ENCODE assay signal across 24 cellular contexts in the genomic region with DNA sequence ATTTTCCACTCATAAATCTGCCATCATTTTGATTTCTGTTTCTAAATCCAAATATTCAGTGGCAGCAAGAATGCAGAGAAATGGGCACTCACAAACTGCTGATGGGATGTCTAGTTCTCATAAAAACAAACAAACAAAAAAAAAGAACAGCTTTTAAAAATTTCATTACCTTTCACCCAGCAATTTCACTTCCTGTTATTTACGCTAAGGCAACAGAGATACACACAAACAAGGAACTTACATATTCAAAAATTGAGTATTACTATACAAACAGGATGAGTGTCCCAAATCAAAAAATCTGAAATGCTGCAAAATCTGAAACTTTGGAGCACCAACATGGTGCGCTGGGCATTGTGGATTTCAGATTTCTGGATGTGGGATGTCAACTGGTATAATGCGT. TPM values are rescaled to one million over a fixed set of nuclear protein-coding genes. Genes with fewer than 3 reads are reported as not detected.
DNase-seq lines count a peak whose midpoint lies in the region; ATAC-seq, FAIRE-seq and TF ChIP-seq lines count a peak whose summit lies in the region.
"Had no signal": no experiment of that assay in that cellular context is flagged by ENCODE, and none has a peak within 500 bp of the region (broad histone marks: within the 10 kb centered on the region; RNA-seq: fewer than 3 reads in every experiment).

No MANE protein-coding gene starts in this region.

- no peak overlapping the region for H3K56ac ChIP-seq in IMR-90 (ENCODE audit: extremely low read depth, insufficient read depth, low read length)

- H3K4me3 Mint-ChIP-seq in Calu3 (ENCODE audit: low read depth, unreplicated experiment), result no peak overlapping the region
- H3K4me3 Mint-ChIP-seq in astrocyte (ENCODE audit: unreplicated experiment), result peak overlapping the region; percentile 28
- no peak overlapping the region for H3K4me3 Mint-ChIP-seq in osteocyte (ENCODE audit: unreplicated experiment)
- no peak overlapping the region for H3K4me3 Mint-ChIP-seq in T-cell
- H3K4me3 Mint-ChIP-seq: activated T-cell treated with anti-CD3 and anti-CD28 coated beads, Interleukin-2, amount 50 U/mL, for 4 hours; stimulated activated naive B cell treated with anti-CD40 and anti-IgM and Interleukin-4, amounts not matched to agents 10 μg/mL and 1 μg/mL and 100 μg/mL, for 72 hours had no signal

- BruUV-seq in Calu3 (replicated peaks; lab: Mats Ljungman, UMichigan) (no TSS peak), IMR-90 (replicated peaks; lab: Mats Ljungman, UMichigan) (no TSS peak)

- H3K27ac Mint-ChIP-seq in Calu3 (ENCODE audit: unreplicated experiment) (peak overlapping the region; percentile 96), astrocyte (ENCODE audit: unreplicated experiment) (peak overlapping the region; percentile 96), osteocyte (ENCODE audit: unreplicated experiment) (peak overlapping the region; percentile 83), T-cell (no peak overlapping the region)
- H3K27ac Mint-ChIP-seq: stimulated activated naive B cell treated with anti-CD40 and anti-IgM and Interleukin-4, amounts not matched to agents 10 μg/mL and 1 μg/mL and 100 μg/mL, for 72 hours had no signal

- H4K20me1 ChIP-seq in IMR-90 (ENCODE audit: insufficient read depth, low read length) (peaks cover 78% of the 10 kb centered on the region), astrocyte (ENCODE audit: insufficient read depth, low read length) (peaks cover 82% of the 10 kb centered on the region)

- no peaks in the 10 kb centered on the region for H3K27me3 Mint-ChIP-seq in Calu3 (ENCODE audit: unreplicated experiment)
- H3K27me3 Mint-ChIP-seq in astrocyte (ENCODE audit: low read depth, unreplicated experiment), result no peaks in the 10 kb centered on the region
- no peaks in the 10 kb centered on the region for H3K27me3 Mint-ChIP-seq in osteocyte (ENCODE audit: unreplicated experiment)
- H3K27me3 Mint-ChIP-seq in T-cell, result peaks cover 0 to 3% of the 10 kb centered on the region in 2 donors
- H3K27me3 Mint-ChIP-seq: stimulated activated naive B cell treated with anti-CD40 and anti-IgM and Interleukin-4, amounts not matched to agents 10 μg/mL and 1 μg/mL and 100 μg/mL, for 72 hours had no signal

- H3K18ac ChIP-seq in IMR-90 (ENCODE audit: low read depth, low read length), result no peak overlapping the region

- no CpG with 5 or more reads among the region's 3 CpGs for WGBS in IMR-90 (ENCODE audit: extremely low coverage in 2 of 2, insufficient read length in 1 of 2), 2 experiments

- H3K36me3 Mint-ChIP-seq in Calu3 (ENCODE audit: insufficient read depth, unreplicated experiment) (peaks cover 39% of the 10 kb centered on the region), astrocyte (ENCODE audit: low read depth, unreplicated experiment) (peaks cover 5% of the 10 kb centered on the region), osteocyte (ENCODE audit: unreplicated experiment) (peaks cover 9% of the 10 kb centered on the region), T-cell (no peaks in the 10 kb centered on the region)
- H3K36me3 Mint-ChIP-seq: stimulated activated naive B cell treated with anti-CD40 and anti-IgM and Interleukin-4, amounts not matched to agents 10 μg/mL and 1 μg/mL and 100 μg/mL, for 72 hours had no signal

- peak overlapping the region; percentile 24 for H2BK5ac ChIP-seq in IMR-90 (ENCODE audit: low read depth, low read length, poor library complexity, severe bottlenecking)

- DNase-seq in Calu3 (no peak), IMR-90 (no peak), astrocyte (ENCODE audit: low read depth) (no peak), osteocyte (ENCODE audit: extremely low spot score, unreplicated experiment) (no peak), NCI-H2171 (lab: John Stamatoyannopoulos, UW) (no peak), T-cell (no peak)
- no peak for DNase-seq in activated CD4-positive, alpha-beta T cell treated with anti-CD3 and anti-CD28 coated beads for 48 hours
- DNase-seq: activated CD4-positive, alpha-beta T cell treated with anti-CD3 and anti-CD28 coated beads for 4 hours; activated T-cell treated with anti-CD3 and anti-CD28 coated beads, Interleukin-2, amount 50 U/mL, for 4 hours; body of pancreas; cerebellar nuclear complex; EL; GOT3; NCI-H1105; NCI-H2029 treated with DMSO at 0.1 percent for 48 hours; NCI-H446 treated with DMSO at 0.1 percent for 48 hours; stimulated activated CD4-positive, alpha-beta T cell treated with anti-CD3 and anti-CD28 coated beads, Interleukin-4, amount 100 ng/mL, for 24 hours; stimulated activated naive B cell treated with anti-CD40 and anti-IgM and Interleukin-4, amounts not matched to agents 10 μg/mL and 1 μg/mL and 100 μg/mL, for 72 hours; uterus had no signal

- peaks cover 76% of the 10 kb centered on the region for H3K4me1 Mint-ChIP-seq in Calu3 (ENCODE audit: low read depth, unreplicated experiment)
- H3K4me1 Mint-ChIP-seq in astrocyte (ENCODE audit: low read depth, unreplicated experiment), result peaks cover 72% of the 10 kb centered on the region
- peaks cover 75% of the 10 kb centered on the region for H3K4me1 Mint-ChIP-seq in osteocyte (ENCODE audit: unreplicated experiment)
- no peaks in the 10 kb centered on the region for H3K4me1 Mint-ChIP-seq in T-cell
- H3K4me1 Mint-ChIP-seq: stimulated activated naive B cell treated with anti-CD40 and anti-IgM and Interleukin-4, amounts not matched to agents 10 μg/mL and 1 μg/mL and 100 μg/mL, for 72 hours had no signal

- peaks cover 33% of the 10 kb centered on the region for H3K36me3 ChIP-seq in IMR-90 (ENCODE audit: control insufficient read depth, insufficient read depth, low read length)
- peaks cover 3% of the 10 kb centered on the region for H3K36me3 ChIP-seq in astrocyte (ENCODE audit: insufficient read depth, low read length)
- H3K36me3 ChIP-seq: neutrophil, uterus had no signal

- H3K27me3 ChIP-seq in IMR-90 (ENCODE audit: control insufficient read depth, insufficient read depth, low read length), result no peaks in the 10 kb centered on the region
- H3K27me3 ChIP-seq in astrocyte (ENCODE audit: insufficient read depth, low read length), result no peaks in the 10 kb centered on the region
- H3K27me3 ChIP-seq: body of pancreas, neutrophil, uterus had no signal

- H2AK9ac ChIP-seq in IMR-90 (replicated peaks; ENCODE audit: low read depth, low read length, poor library complexity), result no peak overlapping the region

- H3K79me1 ChIP-seq in IMR-90 (ENCODE audit: low read depth in 1 of 2, low read length in 2 of 2), result peaks cover 0 to 55% of the 10 kb centered on the region in 2 experiments; a peak in 3 of 4 replicates

- no peak for TF ChIP-seq POLR2A in IMR-90 (IDR thresholded peaks at IDR 0.05; ENCODE audit: low read depth, low read length)

- H4K8ac ChIP-seq in IMR-90 (ENCODE audit: low read depth in 2 of 2, low read length in 2 of 2), result no peak overlapping the region

- dilution Hi-C loops in IMR-90 (cut with HindIII; ENCODE audit: low sequenced_read_pairs, unreplicated experiment), result no loop called here

- H3K9ac ChIP-seq in IMR-90 (ENCODE audit: low read depth, low read length) (no peak overlapping the region), astrocyte (ENCODE audit: low read length) (no peak overlapping the region)

- H3K27ac ChIP-seq in IMR-90 (ENCODE audit: insufficient read depth, low read length) (no peak overlapping the region), astrocyte (ENCODE audit: low read depth, low read length) (no peak overlapping the region)
- H3K27ac ChIP-seq: C4-2B, neutrophil, uterus had no signal

- no peak overlapping the region for H4K5ac ChIP-seq in IMR-90 (ENCODE audit: low read depth, low read length)

- H3K9me1 ChIP-seq in IMR-90 (ENCODE audit: insufficient read depth, low read length), result peaks cover 17% of the 10 kb centered on the region

- H3K4me3 ChIP-seq in IMR-90 (ENCODE audit: insufficient read depth, low read depth, low read length) (no peak overlapping the region), astrocyte (ENCODE audit: insufficient read depth, low read depth, low read length) (no peak overlapping the region)
- H3K4me3 ChIP-seq: body of pancreas, uterus had no signal

- TF ChIP-seq CTCF in Calu3 (IDR thresholded peaks at IDR 0.05; ENCODE audit: unreplicated experiment) (no peak), IMR-90 (conservative IDR thresholded peaks at IDR 0.05; ENCODE audit: low read depth, low read length) (no peak), astrocyte (IDR thresholded peaks at IDR 0.05; ENCODE audit: insufficient read depth, low read depth, low read length) (no peak), osteocyte (IDR thresholded peaks at IDR 0.05) (no peak)

- no peak overlapping the region for H4K91ac ChIP-seq in IMR-90 (ENCODE audit: insufficient read depth, low read depth, low read length)

- in situ Hi-C loops in IMR-90 (cut with MboI; ENCODE audit: low sequenced_read_pairs), result no loop called here

- CTCF ChIA-PET in Calu3 (lab: Charles Lee) (no interaction called here), IMR-90 (lab: Yijun Ruan, JAX) (no interaction called here), T-cell (lab: Charles Lee) (no interaction called here)

- H2AK5ac ChIP-seq in IMR-90 (ENCODE audit: low read depth, low read length), result no peak overlapping the region

- H3K79me2 ChIP-seq in astrocyte (ENCODE audit: insufficient read depth, low read length), result peaks cover 93% of the 10 kb centered on the region

- H2AFZ ChIP-seq in IMR-90 (replicated peaks; ENCODE audit: low read length, poor library complexity) (no peak overlapping the region), astrocyte (ENCODE audit: low read depth, low read length) (no peak overlapping the region)

- H3K23ac ChIP-seq in IMR-90 (ENCODE audit: low read depth, low read length), result no peak overlapping the region; the same call in 1 of the 2 replicates

- ATAC-seq in IMR-90 (ENCODE audit: low read depth) (no peak), GM21423 (IDR thresholded peaks at IDR 0.05; ENCODE audit: unreplicated experiment) (no peak), T-cell (replicated peaks in 1 of 4) (no peak)
- ATAC-seq: activated T-cell treated with anti-CD3 and anti-CD28 coated beads, Interleukin-2, amount 50 U/mL, for 4 hours; body of pancreas; stimulated activated naive B cell treated with anti-CD40 and anti-IgM and Interleukin-4, amounts not matched to agents 10 μg/mL and 1 μg/mL and 100 μg/mL, for 72 hours had no signal

- no peak overlapping the region for H2BK15ac ChIP-seq in IMR-90 (ENCODE audit: low read depth, low read length)

- H3K9me3 Mint-ChIP-seq in Calu3 (ENCODE audit: low read depth, unreplicated experiment) (no peaks in the 10 kb centered on the region), astrocyte (ENCODE audit: unreplicated experiment) (no peaks in the 10 kb centered on the region), osteocyte (ENCODE audit: unreplicated experiment) (no peaks in the 10 kb centered on the region), T-cell (peaks cover 0 to 5% (median 0%) of the 10 kb centered on the region in 3 donors)
- H3K9me3 Mint-ChIP-seq: activated T-cell treated with anti-CD3 and anti-CD28 coated beads, Interleukin-2, amount 50 U/mL, for 4 hours had no signal

- POLR2A ChIA-PET in IMR-90 (lab: Charles Lee; ENCODE audit: unreplicated experiment), result no interaction called here
- POLR2A ChIA-PET in T-cell (lab: Charles Lee), result no interaction called here

- H3K9me3 ChIP-seq in IMR-90 (ENCODE audit: control insufficient read depth, insufficient read depth, low read length) (no peaks in the 10 kb centered on the region), astrocyte (ENCODE audit: insufficient read depth, low read depth, low read length) (no peaks in the 10 kb centered on the region)
- H3K9me3 ChIP-seq: body of pancreas, neutrophil, uterus had no signal

- FAIRE-seq in astrocyte (lab: Jason Lieb, UNC), result no peak
- FAIRE-seq: D721Med, HTR-8/SVneo had no signal

- H3K14ac ChIP-seq in IMR-90 (replicated peaks; ENCODE audit: low read depth, low read length), result no peak overlapping the region

- H2BK120ac ChIP-seq in IMR-90 (ENCODE audit: low read depth, low read length), result no peak overlapping the region

- no peak for TF ChIP-seq RAD21 in IMR-90 (IDR thresholded peaks at IDR 0.05; ENCODE audit: low read length)

- H3K4ac ChIP-seq in IMR-90 (ENCODE audit: low read depth, low read length), result no peak overlapping the region

- H3K4me2 ChIP-seq in IMR-90 (ENCODE audit: low read depth, low read length) (no peak overlapping the region; the same call in 1 of the 2 replicates), astrocyte (ENCODE audit: low read length) (no peak overlapping the region)

- H3K4me1 ChIP-seq in IMR-90 (ENCODE audit: control insufficient read depth, insufficient read depth, low read length) (peaks cover 30% of the 10 kb centered on the region), astrocyte (ENCODE audit: insufficient read depth, low read length) (peaks cover 35% of the 10 kb centered on the region)
- H3K4me1 ChIP-seq: uterus had no signal

- intact Hi-C loops in Calu3 (cut with micrococcal nuclease; ENCODE audit: unreplicated experiment), result loop anchor here (5.0 kb wide), 1 partner anchor 35 kb away; the partner anchor contains the start of gene FAT1
- intact Hi-C loops in IMR-90 (cut with micrococcal nuclease), result no loop called here

- no peak overlapping the region for H2BK20ac ChIP-seq in IMR-90 (ENCODE audit: low read depth, low read length)

RNA-seq across cellular contexts. Expression of gene FAT1, which starts 36.4 kb away (rescaled TPM):
- total RNA-seq in Calu3 (2022), result 197 and 210 TPM in 2 replicates
- 464 and 519 TPM in 2 replicates for total RNA-seq in IMR-90 (2012; rRNA removed)
- polyA plus RNA-seq in IMR-90 (2012; rRNA removed), result 156 and 171 TPM in 2 replicates
- polyA plus RNA-seq in IMR-90 (2012; cell fraction: cytosol; rRNA removed), result 126 and 202 TPM in 2 replicates
- polyA plus RNA-seq in IMR-90 (2012; cell fraction: nucleus; rRNA removed; ENCODE audit: low replicate concordance), result 206 and 325 TPM in 2 replicates
- total RNA-seq in astrocyte, result 590 and 591 TPM in 2 replicates
- 395 and 408 TPM in 2 replicates for total RNA-seq in osteocyte
- 1 to 10 TPM in 3 of 5 donors, not detected in 2; 1.0 to 1.5 (median 1.5) TPM for total RNA-seq in T-cell

Comparison
In these comparisons a context has a peak if more than half of its experiments do, and no peak if none do; other contexts are left out.
1. H3K27ac Mint-ChIP-seq: peak in Calu3 (single experiment), astrocyte (single experiment) and osteocyte (single experiment); none in T-cell (0 of 2).
2. RNA of gene FAT1, which starts 36.4 kb away (total RNA-seq): 590 to 591 TPM in astrocyte, 464 to 519 TPM in IMR-90, 395 to 408 TPM in osteocyte and 197 to 210 TPM in Calu3; 1.0 to 1.5 TPM in T-cell; every median in the first group is over 10 times any median in the second.